8 cellular contexts compared by ENCODE assay signal in the genomic region with DNA sequence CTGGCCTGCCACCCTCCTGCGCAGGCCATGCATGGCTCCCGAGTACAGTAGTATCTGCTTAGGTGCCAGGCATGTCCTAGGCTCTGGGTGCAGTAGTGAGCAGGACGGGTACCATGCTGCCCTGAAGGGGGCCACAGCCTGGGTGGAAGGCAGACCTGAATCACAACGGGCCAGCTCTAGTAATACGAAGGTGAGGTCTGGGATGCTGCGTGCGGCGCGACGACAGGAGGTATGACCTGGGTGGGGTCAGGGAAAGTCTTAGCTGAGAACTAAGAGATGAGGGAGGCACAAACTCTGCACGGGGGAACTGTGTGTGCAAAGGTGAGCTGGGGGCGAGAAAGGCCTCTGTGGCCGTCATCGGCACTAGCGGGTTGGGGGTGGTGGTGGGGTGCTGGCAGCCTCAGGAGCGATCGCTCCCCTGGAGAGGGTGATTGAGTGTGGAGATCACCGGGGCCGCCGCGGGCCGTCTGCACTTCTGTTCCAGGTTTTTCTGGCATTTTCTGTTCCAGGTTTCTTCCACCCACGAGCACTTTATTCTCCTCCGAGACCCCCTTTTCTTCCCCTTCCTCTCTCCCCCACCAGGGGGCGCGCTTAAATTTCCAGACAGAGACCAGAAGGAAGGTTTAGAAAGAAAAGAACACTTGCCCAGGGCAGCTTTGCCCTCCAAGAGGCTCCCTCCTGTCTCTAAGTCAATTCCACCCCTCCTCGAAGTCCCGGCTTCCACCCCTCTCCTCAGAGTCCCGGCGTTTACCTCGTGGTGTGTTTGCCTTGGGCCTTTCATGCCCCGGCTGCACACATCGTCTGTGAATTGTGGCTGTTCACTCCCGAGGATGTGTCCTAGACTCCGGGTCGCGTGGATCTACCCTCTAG. TPM values are rescaled to one million over a fixed set of nuclear protein-coding genes. Genes with fewer than 3 reads are reported as not detected.
DNase-seq lines count a peak whose midpoint lies in the region.

No MANE protein-coding gene starts in this region.

- peak overlapping the region; percentile 3 for H3K27ac ChIP-seq in muscle layer of duodenum (ENCODE audit: low read length)

- H3K4me3 ChIP-seq in muscle layer of duodenum (ENCODE audit: low read depth in 1 of 2, low read length in 2 of 2): no peak overlapping the region

- peaks cover 0 to 29% of the 10 kb centered on the region in 2 donors for H3K4me1 ChIP-seq in muscle layer of duodenum (ENCODE audit: control insufficient read depth in 1 of 2, insufficient read depth in 2 of 2, low read length in 2 of 2)

- peak; percentile 16 for DNase-seq in NCI-H2227 (lab: John Stamatoyannopoulos, UW; ENCODE audit: unreplicated experiment)
- DNase-seq in NCI-H2227 treated with DMSO at 0.1 percent for 48 hours (lab: John Stamatoyannopoulos, UW): no peak
- peak; percentile 55 for DNase-seq in NCI-H748 (lab: John Stamatoyannopoulos, UW; ENCODE audit: unreplicated experiment)
- peak; percentile 69 to 70 for DNase-seq in activated CD4-positive, alpha-beta T cell treated with anti-CD3 and anti-CD28 coated beads, Interleukin-2, amount 50 U/mL, for 4 hours
- peak; percentile 57 for DNase-seq in effector CD8-positive, alpha-beta T cell (lab: John Stamatoyannopoulos, UW)
- peak; percentile 35 for DNase-seq in stimulated activated naive CD4-positive, alpha-beta T cell treated with Interleukin-2 at 50 U/mL for 16 hours (lab: John Stamatoyannopoulos, UW)
- DNase-seq in mucosa of gallbladder (ENCODE audit: low spot score): no peak

- no peaks in the 10 kb centered on the region for H3K27me3 ChIP-seq in muscle layer of duodenum (ENCODE audit: low read depth, low read length)

- peaks cover 15 to 37% of the 10 kb centered on the region in 2 donors for H3K36me3 ChIP-seq in muscle layer of duodenum (ENCODE audit: control insufficient read depth in 1 of 2, insufficient read depth in 2 of 2, low read length in 2 of 2)

- H3K9me3 ChIP-seq in muscle layer of duodenum (ENCODE audit: control insufficient read depth in 1 of 2, low read length in 2 of 2): no peaks in the 10 kb centered on the region

RNA-seq across cellular contexts. Expression of gene PDLIM4, which starts 15.1 kb away (rescaled TPM):
- total RNA-seq in mucosa of gallbladder: 20.7 TPM

RNA-seq across cellular contexts. Expression of gene SLC22A4, which starts 21.6 kb away (rescaled TPM):
- total RNA-seq in mucosa of gallbladder: 0.37 TPM

RNA-seq across cellular contexts. Expression of gene P4HA2, which starts 44.9 kb away (rescaled TPM):
- total RNA-seq in mucosa of gallbladder: 47.5 TPM

Comparison
In these comparisons a context has a peak if more than half of its experiments do, and no peak if none do; other contexts are left out.
1. DNase-seq: peak in NCI-H2227 (single experiment), NCI-H748 (single experiment), activated CD4-positive, alpha-beta T cell treated with anti-CD3 and anti-CD28 coated beads, Interleukin-2, amount 50 U/mL, for 4 hours (2 of 2), effector CD8-positive, alpha-beta T cell (single experiment) and stimulated activated naive CD4-positive, alpha-beta T cell treated with Interleukin-2 at 50 U/mL for 16 hours (single experiment); none in NCI-H2227 treated with DMSO at 0.1 percent for 48 hours (single experiment) and mucosa of gallbladder (single experiment).